Comparison of ENCODE assay signal across 8 cellular contexts in the genomic region with DNA sequence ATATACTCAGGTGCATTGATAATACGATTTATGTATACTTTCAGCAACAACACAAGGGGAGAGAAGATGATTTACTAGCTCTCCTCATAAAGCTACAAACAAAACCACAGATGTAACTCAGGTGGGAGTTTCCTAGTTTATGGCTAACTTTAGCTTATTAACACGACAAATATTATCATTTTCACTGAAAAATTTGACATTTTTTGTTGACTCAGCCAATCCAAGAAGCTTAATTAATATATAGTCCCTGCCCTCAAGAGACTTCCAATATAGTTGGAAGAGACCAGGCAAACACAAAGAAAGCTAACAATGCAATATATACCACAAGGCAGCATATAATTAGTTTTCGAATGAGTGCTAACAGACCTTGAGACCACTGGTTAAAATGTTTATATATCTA. TPM values are rescaled to one million over a fixed set of nuclear protein-coding genes. Genes with fewer than 3 reads are reported as not detected.
DNase-seq lines count a peak whose midpoint lies in the region; ATAC-seq and TF ChIP-seq lines count a peak whose summit lies in the region.

No MANE protein-coding gene starts in this region.

- peak overlapping the region; percentile 96 for H3K4me2 ChIP-seq in Loucy (ENCODE audit: low read depth, low read length, poor library complexity, severe bottlenecking)

- TF ChIP-seq CTCF in Loucy (conservative IDR thresholded peaks at IDR 0.05; ENCODE audit: low read length), result no peak
- no peak for TF ChIP-seq CTCF in coronary artery (IDR thresholded peaks at IDR 0.05)
- TF ChIP-seq CTCF in nephron (IDR thresholded peaks at IDR 0.05; ENCODE audit: unreplicated experiment in 3 of 3), result no peak
- TF ChIP-seq CTCF in GM20000 (IDR thresholded peaks at IDR 0.05; ENCODE audit: extremely low read depth, missing control alignments), result no peak
- no peak for TF ChIP-seq CTCF in GM10266 (IDR thresholded peaks at IDR 0.05; ENCODE audit: control insufficient read depth, insufficient read depth, low read depth, missing control alignments)

- no peaks in the 10 kb centered on the region for H3K9me2 ChIP-seq in Loucy (replicated peaks; ENCODE audit: low read depth, low read length)

- peaks cover 49% of the 10 kb centered on the region for H3K79me2 ChIP-seq in Loucy (ENCODE audit: insufficient read depth, low read length)

- no peak overlapping the region for H2AFZ ChIP-seq in Loucy (ENCODE audit: low read length)

- peaks cover 16% of the 10 kb centered on the region for H3K4me1 ChIP-seq in CD4-positive, CD25-positive, alpha-beta regulatory T cell (ENCODE audit: control insufficient read depth, insufficient read depth, low read length, poor library complexity, severe bottlenecking)
- H3K4me1 ChIP-seq in Loucy (ENCODE audit: insufficient read depth, low read length, poor library complexity, severe bottlenecking), result peaks cover 41% of the 10 kb centered on the region

- no peaks in the 10 kb centered on the region for H3K9me3 Mint-ChIP-seq in CD4-positive, CD25-positive, alpha-beta regulatory T cell
- H3K9me3 Mint-ChIP-seq in nephron, result peaks cover under 1% of the 10 kb centered on the region

- H3K4me1 Mint-ChIP-seq in CD4-positive, CD25-positive, alpha-beta regulatory T cell, result peaks cover 6 to 45% (median 33%) of the 10 kb centered on the region in 4 donors
- peaks cover 17% of the 10 kb centered on the region for H3K4me1 Mint-ChIP-seq in nephron

- peak overlapping the region; percentile 91 for H3K9ac ChIP-seq in Loucy (ENCODE audit: low read depth, low read length, poor library complexity, severe bottlenecking)

- H3K4me3 Mint-ChIP-seq in CD4-positive, CD25-positive, alpha-beta regulatory T cell, result peak overlapping the region; percentile 90 to 99 (median 98)
- peak overlapping the region; percentile 95 to 99 (median 98) for H3K4me3 Mint-ChIP-seq in nephron

- H3K36me3 ChIP-seq in CD4-positive, CD25-positive, alpha-beta regulatory T cell (ENCODE audit: control insufficient read depth, insufficient read depth, low read length), result peaks cover 8% of the 10 kb centered on the region
- H3K36me3 ChIP-seq in Loucy (ENCODE audit: insufficient read depth, low read length), result peaks cover 8% of the 10 kb centered on the region; the same call in 1 of the 2 replicates

- DNase-seq in CD4-positive, CD25-positive, alpha-beta regulatory T cell, result no peak
- no peak for DNase-seq in coronary artery (ENCODE audit: low spot score)
- DNase-seq in stimulated activated CD4-positive, alpha-beta T cell treated with anti-CD3 and anti-CD28 coated beads, Interleukin-12 subunit alpha, Interleukin-12 subunit beta, amount 100 ng/mL, for 4 hours, result no peak
- no peak for DNase-seq in NCI-H2196 (lab: John Stamatoyannopoulos, UW; ENCODE audit: unreplicated experiment)
- no peak for DNase-seq in GM20000 (ENCODE audit: low spot score)
- DNase-seq in GM10266 (ENCODE audit: extremely low spot score), result no peak

- no peaks in the 10 kb centered on the region for H3F3A ChIP-seq in Loucy (ENCODE audit: low read depth)

- no peak overlapping the region for H3K27ac Mint-ChIP-seq in CD4-positive, CD25-positive, alpha-beta regulatory T cell
- peak overlapping the region; percentile 74 to 99 (median 97) for H3K27ac Mint-ChIP-seq in nephron

- H3K27me3 Mint-ChIP-seq in CD4-positive, CD25-positive, alpha-beta regulatory T cell, result no peaks in the 10 kb centered on the region
- H3K27me3 Mint-ChIP-seq in nephron (ENCODE audit: low read depth), result no peaks in the 10 kb centered on the region

- H4K20me1 ChIP-seq in Loucy (ENCODE audit: insufficient read depth, low read length, poor library complexity, severe bottlenecking), result peaks cover 21% of the 10 kb centered on the region

- no peak overlapping the region for H3K27ac ChIP-seq in CD4-positive, CD25-positive, alpha-beta regulatory T cell (ENCODE audit: insufficient read depth, low read length, poor library complexity, severe bottlenecking)
- H3K27ac ChIP-seq in coronary artery, result no peak overlapping the region

- H3K9me3 ChIP-seq in CD4-positive, CD25-positive, alpha-beta regulatory T cell (ENCODE audit: control insufficient read depth in 2 of 2, low read length in 2 of 2), result no peaks in the 10 kb centered on the region
- no peaks in the 10 kb centered on the region for H3K9me3 ChIP-seq in Loucy (ENCODE audit: insufficient read depth, low read depth, low read length)

- H3K36me3 Mint-ChIP-seq in CD4-positive, CD25-positive, alpha-beta regulatory T cell, result peaks cover 4% of the 10 kb centered on the region
- peaks cover 34% of the 10 kb centered on the region for H3K36me3 Mint-ChIP-seq in nephron (ENCODE audit: low read depth)

- ATAC-seq in CD4-positive, CD25-positive, alpha-beta regulatory T cell (ENCODE audit: low read depth in 2 of 2), result no peak

- peak overlapping the region; percentile 97 for H3K4me3 ChIP-seq in CD4-positive, CD25-positive, alpha-beta regulatory T cell (ENCODE audit: low read depth, low read length)
- H3K4me3 ChIP-seq in Loucy (ENCODE audit: low read length, poor library complexity, severe bottlenecking) (peak overlapping the region; percentile 96), coronary artery (peak overlapping the region; percentile 77)

- no peaks in the 10 kb centered on the region for H3K27me3 ChIP-seq in CD4-positive, CD25-positive, alpha-beta regulatory T cell (ENCODE audit: control insufficient read depth, insufficient read depth, low read length)
- no peaks in the 10 kb centered on the region for H3K27me3 ChIP-seq in Loucy (ENCODE audit: insufficient read depth, low read length, poor library complexity, severe bottlenecking)

RNA-seq across cellular contexts. Expression of a gene that starts 0.8 kb away (rescaled TPM):
- total RNA-seq in CD4-positive, CD25-positive, alpha-beta regulatory T cell, result 8.3 TPM
- polyA plus RNA-seq in CD4-positive, CD25-positive, alpha-beta regulatory T cell, result 10 to 100 TPM; 12.2 to 15.6 (median 13.3) TPM

RNA-seq across cellular contexts. Expression of a gene that starts 1.4 kb away (rescaled TPM):
- 11.3 TPM for total RNA-seq in CD4-positive, CD25-positive, alpha-beta regulatory T cell
- polyA plus RNA-seq in CD4-positive, CD25-positive, alpha-beta regulatory T cell, result 10 to 100 TPM in 1 of 4 donors, 1 to 10 TPM in 3; 4.1 to 12.3 (median 7.0) TPM

RNA-seq across cellular contexts. Expression of a gene that starts 39.1 kb away (rescaled TPM):
- 0.91 TPM for total RNA-seq in CD4-positive, CD25-positive, alpha-beta regulatory T cell
- polyA plus RNA-seq in CD4-positive, CD25-positive, alpha-beta regulatory T cell, result 1 to 10 TPM in 2 of 4 donors, under 1 TPM in 2; 0.74 to 1.9 (median 1.2) TPM

Comparison
In these comparisons a context has a peak if more than half of its experiments do, and no peak if none do; other contexts are left out.
1. H3K27ac Mint-ChIP-seq: peak in nephron (3 of 3); none in CD4-positive, CD25-positive, alpha-beta regulatory T cell (0 of 3).
2. Peak in every context shown above with its lines, with median percentiles within 50 percentile points of each other: H3K4me3 ChIP-seq.